2 cellular contexts compared by ENCODE assay signal in genomic region chr6:52776711-52777351, GRCh38. TPM values are rescaled to one million over a fixed set of nuclear protein-coding genes. Genes with fewer than 3 reads are reported as not detected.
"Had no signal": no experiment of that assay in that cellular context is flagged by ENCODE, and none has a peak within 500 bp of the region (broad histone marks: within the 10 kb centered on the region; RNA-seq: fewer than 3 reads in every experiment).

No MANE protein-coding gene starts in this region.

RNA-seq across cellular contexts. Expression of gene GSTA2, which starts 13.6 kb away (rescaled TPM):
- total RNA-seq: G401, GM12878 had no signal
- polyA plus RNA-seq: GM12878 had no signal

RNA-seq across cellular contexts. Expression of gene GSTA1, which starts 26.8 kb away (rescaled TPM):
- total RNA-seq: G401 had no signal
- polyA plus RNA-seq: GM12878 had no signal
